Comparison of ENCODE assay signal across 9 cellular contexts in the genomic region with DNA sequence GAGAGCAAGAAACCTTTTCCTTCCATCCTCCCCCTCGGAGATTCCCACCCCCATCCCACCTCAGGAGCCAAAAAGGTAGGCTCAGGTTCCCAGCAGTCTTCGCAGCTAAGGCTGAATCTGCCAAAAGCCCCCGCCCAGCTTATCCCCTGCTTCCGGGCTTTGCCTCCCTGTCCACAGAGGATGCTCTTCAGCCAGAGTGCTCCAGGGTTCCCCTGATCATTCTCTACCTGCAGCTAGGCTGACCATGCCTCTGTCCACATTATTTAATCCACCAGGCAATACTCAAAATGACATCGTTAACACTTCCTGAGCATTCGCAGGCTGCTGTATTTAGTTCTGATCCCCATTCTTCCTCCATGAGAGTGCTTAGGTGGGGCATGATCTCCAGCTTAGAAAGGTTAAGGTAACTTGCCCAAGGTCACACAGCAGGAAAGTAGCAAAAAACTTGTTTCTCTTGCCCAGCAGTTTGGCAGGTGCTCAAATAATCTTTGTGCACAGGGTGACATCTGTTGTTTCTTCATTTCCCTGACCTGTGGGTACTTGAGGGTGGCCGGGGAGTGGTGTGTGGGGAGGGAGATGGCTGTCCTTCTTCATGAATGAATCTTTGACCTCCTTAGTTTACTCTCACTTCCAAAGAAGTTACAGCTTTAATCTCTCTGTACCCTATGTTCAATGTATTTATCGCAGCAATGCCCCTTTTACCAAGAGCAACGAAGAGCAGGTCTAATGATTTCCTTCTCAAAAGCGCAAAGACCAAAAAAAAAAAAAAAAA. TPM values are rescaled to one million over a fixed set of nuclear protein-coding genes. Genes with fewer than 3 reads are reported as not detected.
A peak's percentile ranks its signal among the peaks of the same experiment; 100 is the strongest.
DNase-seq lines count a peak whose midpoint lies in the region; ATAC-seq, FAIRE-seq and TF ChIP-seq lines count a peak whose summit lies in the region.
"Had no signal": no experiment of that assay in that cellular context is flagged by ENCODE, and none has a peak within 500 bp of the region (broad histone marks: within the 10 kb centered on the region; RNA-seq: fewer than 3 reads in every experiment).

No MANE protein-coding gene starts in this region.

- POLR2A ChIA-PET in AG04450 (lab: Yijun Ruan, JAX), result interaction anchor here (0.6 kb wide), 1 partner anchor 57 kb away, joined by 4 read pairs; no protein-coding TSS in a partner anchor

- ATAC-seq in thoracic aorta (ENCODE audit: insufficient number of reproducible peaks, low FRiP score, low read depth), result no peak
- no peak for ATAC-seq in GM18519 (IDR thresholded peaks at IDR 0.05; ENCODE audit: low FRiP score, unreplicated experiment)

- H3K9me3 Mint-ChIP-seq in activated T-helper 1 cell treated with anti-CD3 and anti-CD28 coated beads, Interleukin-12 subunit alpha, Interleukin-12 subunit beta, Interleukin-2, Interleukin-4 antibody, amounts not matched to agents 30 ng/mL and 10 ng/mL and 1 ng/mL, durations not matched to agents 14 hours and 24 hours and 36 hours, result no peaks in the 10 kb centered on the region

- peak overlapping the region; percentile 69 for H3K4me2 ChIP-seq in keratinocyte (ENCODE audit: control insufficient read depth, extremely low read depth, insufficient read depth, low read depth, low read length)

- no peak overlapping the region for H2AFZ ChIP-seq in keratinocyte (ENCODE audit: control insufficient read depth, low read length)

- no peak overlapping the region for H3K27ac ChIP-seq in AG04450 (ENCODE audit: low read depth, low read length)
- no peak overlapping the region for H3K27ac ChIP-seq in keratinocyte (ENCODE audit: control insufficient read depth, insufficient read depth, low read length)
- no peak overlapping the region for H3K27ac ChIP-seq in thoracic aorta

- H3K27me3 Mint-ChIP-seq in activated T-helper 1 cell treated with anti-CD3 and anti-CD28 coated beads, Interleukin-12 subunit alpha, Interleukin-12 subunit beta, Interleukin-2, Interleukin-4 antibody, amounts not matched to agents 30 ng/mL and 10 ng/mL and 1 ng/mL, durations not matched to agents 14 hours and 24 hours and 36 hours (ENCODE audit: insufficient read depth), result no peaks in the 10 kb centered on the region

- intact Hi-C loops in activated T-helper 1 cell treated with anti-CD3 and anti-CD28 coated beads, Interleukin-12 subunit alpha, Interleukin-12 subunit beta, Interleukin-2, Interleukin-4 antibody, amounts not matched to agents 30 ng/mL and 10 ng/mL and 1 ng/mL, durations not matched to agents 14 hours and 24 hours and 36 hours (cut with micrococcal nuclease), result no loop called here

- dilution Hi-C loops in keratinocyte (cut with MboI; ENCODE audit: extremely low pct_ligation_motif_present, low sequenced_read_pairs), result no loop called here

- H3K79me2 ChIP-seq in keratinocyte (ENCODE audit: control insufficient read depth, insufficient read depth, low read length), result no peaks in the 10 kb centered on the region

- H4K20me1 ChIP-seq in keratinocyte (ENCODE audit: control insufficient read depth, extremely low read depth, insufficient read depth, low read length), result no peaks in the 10 kb centered on the region

- H3K4me3 ChIP-seq in AG04450 (ENCODE audit: low read depth, low read length) (peak overlapping the region; percentile 65), keratinocyte (ENCODE audit: control insufficient read depth in 2 of 3, extremely low read depth in 1 of 3, insufficient read depth in 2 of 3, low read depth in 1 of 3, low read length in 3 of 3) (peak overlapping the region; percentile 50 to 67 (median 59)), thoracic aorta (peak overlapping the region; percentile 100)

- H3K27ac Mint-ChIP-seq in activated T-helper 1 cell treated with anti-CD3 and anti-CD28 coated beads, Interleukin-12 subunit alpha, Interleukin-12 subunit beta, Interleukin-2, Interleukin-4 antibody, amounts not matched to agents 30 ng/mL and 10 ng/mL and 1 ng/mL, durations not matched to agents 14 hours and 24 hours and 36 hours, result peak overlapping the region; percentile 89

- H3K27me3 ChIP-seq in AG04450 (ENCODE audit: control insufficient read depth, insufficient read depth, low read length), result no peaks in the 10 kb centered on the region
- H3K27me3 ChIP-seq in keratinocyte (ENCODE audit: control insufficient read depth, extremely low read depth, insufficient read depth, low read length), result peaks cover 5% of the 10 kb centered on the region
- H3K27me3 ChIP-seq in thoracic aorta (replicated peaks; ENCODE audit: insufficient read depth), result no peaks in the 10 kb centered on the region

- CTCF ChIA-PET in AG04450 (lab: Charles Lee), result no interaction called here

- TF ChIP-seq CTCF in AG04450 (IDR thresholded peaks at IDR 0.05; ENCODE audit: low read depth, low read length) (no peak), keratinocyte (optimal IDR thresholded peaks at IDR 0.05 in 1 of 3, IDR thresholded peaks at IDR 0.05 in 1 of 3, conservative IDR thresholded peaks at IDR 0.05 in 1 of 3; ENCODE audit: extremely low read depth in 1 of 3, insufficient read depth in 2 of 3, low read length in 3 of 3) (no peak), thoracic aorta (IDR thresholded peaks at IDR 0.05) (no peak)

- DNase-seq in AG04450 (ENCODE audit: low read depth, low spot score) (no peak), GM19239 (ENCODE audit: insufficient read length, low spot score) (no peak), keratinocyte (ENCODE audit: low read depth, low spot score) (no peak), thoracic aorta (ENCODE audit: low spot score) (no peak), globus pallidus (ENCODE audit: low spot score) (no peak)
- no peak for DNase-seq in activated T-helper 1 cell treated with anti-CD3 and anti-CD28 coated beads, Interleukin-12 subunit alpha, Interleukin-12 subunit beta, Interleukin-2, Interleukin-4 antibody, amounts not matched to agents 30 ng/mL and 10 ng/mL and 1 ng/mL, durations not matched to agents 14 hours and 24 hours and 36 hours (ENCODE audit: low spot score)
- DNase-seq in effector CD8-positive, alpha-beta T cell (lab: John Stamatoyannopoulos, UW), result no peak

- H3K36me3 Mint-ChIP-seq in activated T-helper 1 cell treated with anti-CD3 and anti-CD28 coated beads, Interleukin-12 subunit alpha, Interleukin-12 subunit beta, Interleukin-2, Interleukin-4 antibody, amounts not matched to agents 30 ng/mL and 10 ng/mL and 1 ng/mL, durations not matched to agents 14 hours and 24 hours and 36 hours (ENCODE audit: low read depth), result peaks cover 4% of the 10 kb centered on the region

- H3K9me3 ChIP-seq in AG04450 (ENCODE audit: control insufficient read depth, insufficient read depth, low read length) (no peaks in the 10 kb centered on the region), keratinocyte (ENCODE audit: control insufficient read depth, low read depth, low read length) (no peaks in the 10 kb centered on the region), thoracic aorta (no peaks in the 10 kb centered on the region)

- no peaks in the 10 kb centered on the region for H3K36me3 ChIP-seq in keratinocyte (ENCODE audit: control insufficient read depth in 2 of 2, extremely low read depth in 1 of 2, insufficient read depth in 2 of 2, low read length in 2 of 2)
- no peaks in the 10 kb centered on the region for H3K36me3 ChIP-seq in thoracic aorta

- peak overlapping the region; percentile 96 for H3K4me3 Mint-ChIP-seq in activated T-helper 1 cell treated with anti-CD3 and anti-CD28 coated beads, Interleukin-12 subunit alpha, Interleukin-12 subunit beta, Interleukin-2, Interleukin-4 antibody, amounts not matched to agents 30 ng/mL and 10 ng/mL and 1 ng/mL, durations not matched to agents 14 hours and 24 hours and 36 hours

- peak overlapping the region; percentile 58 for H3K9ac ChIP-seq in keratinocyte (ENCODE audit: control insufficient read depth, extremely low read depth, insufficient read depth, low read length)

- peaks cover 13% of the 10 kb centered on the region for H3K4me1 ChIP-seq in keratinocyte (ENCODE audit: control insufficient read depth, extremely low read depth, insufficient read depth, low read length)
- H3K4me1 ChIP-seq in thoracic aorta (ENCODE audit: control insufficient read depth in 1 of 2, low read depth in 2 of 2), result peaks cover 17 to 23% of the 10 kb centered on the region in 2 donors

- FAIRE-seq in GM19239 (lab: Jason Lieb, UNC) (peak; percentile 74), keratinocyte (lab: Jason Lieb, UNC) (peak; percentile 36)

- H3K9me1 ChIP-seq in keratinocyte (ENCODE audit: control insufficient read depth, extremely low read depth, insufficient read depth, low read length), result no peaks in the 10 kb centered on the region

- H3K4me1 Mint-ChIP-seq in activated T-helper 1 cell treated with anti-CD3 and anti-CD28 coated beads, Interleukin-12 subunit alpha, Interleukin-12 subunit beta, Interleukin-2, Interleukin-4 antibody, amounts not matched to agents 30 ng/mL and 10 ng/mL and 1 ng/mL, durations not matched to agents 14 hours and 24 hours and 36 hours (ENCODE audit: low read depth), result peaks cover 44% of the 10 kb centered on the region

RNA-seq across cellular contexts. Expression of a gene that starts 0.9 kb away (rescaled TPM):
- polyA plus RNA-seq in AG04450 (2011; rRNA removed) (4.8 and 5.5 TPM in 2 replicates), keratinocyte (4.3 to 6.0 TPM (median 5.6 TPM) in 3 replicates)
- 3.9 and 7.1 TPM in 2 replicates for polyA minus RNA-seq in AG04450 (2011; rRNA and poly(A)+ RNA removed)
- total RNA-seq in activated T-helper 1 cell treated with anti-CD3 and anti-CD28 coated beads, Interleukin-12 subunit alpha, Interleukin-12 subunit beta, Interleukin-2, Interleukin-4 antibody, amounts not matched to agents 30 ng/mL and 10 ng/mL and 1 ng/mL, durations not matched to agents 14 hours and 24 hours and 36 hours, result 11.6 and 12.4 TPM in 2 replicates
- 4.5 TPM for polyA plus RNA-seq in keratinocyte (2011; ENCODE audit: low read depth)
- 2.5 and 4.6 TPM in 2 replicates for polyA plus RNA-seq in keratinocyte (2011; cell fraction: cytosol; rRNA removed)
- polyA plus RNA-seq in keratinocyte (2011; cell fraction: nucleus; rRNA removed), result 12.5 and 12.6 TPM in 2 replicates
- 5.6 and 8.2 TPM in 2 replicates for polyA plus RNA-seq in keratinocyte (2012; ENCODE audit: low replicate concordance)
- polyA minus RNA-seq in keratinocyte, result 4.3 to 7.5 TPM (median 5.4 TPM) in 3 replicates
- 14.4 TPM for polyA minus RNA-seq in keratinocyte (2011; cell fraction: cytosol; rRNA and poly(A)+ RNA removed)
- polyA minus RNA-seq in keratinocyte (2011; cell fraction: nucleus; rRNA and poly(A)+ RNA removed), result 4.8 and 5.6 TPM in 2 replicates
- 10 to 100 TPM in 1 of 2 donors, 1 to 10 TPM in 1; 8.8 to 19.1 TPM for total RNA-seq in thoracic aorta

RNA-seq across cellular contexts. Expression of a gene that starts 40.0 kb away (rescaled TPM):
- not detected in 2 replicates for polyA plus RNA-seq in AG04450 (2011; rRNA removed)
- not detected in 2 replicates for polyA minus RNA-seq in AG04450 (2011; rRNA and poly(A)+ RNA removed)
- 89.8 and 90.8 TPM in 2 replicates for total RNA-seq in activated T-helper 1 cell treated with anti-CD3 and anti-CD28 coated beads, Interleukin-12 subunit alpha, Interleukin-12 subunit beta, Interleukin-2, Interleukin-4 antibody, amounts not matched to agents 30 ng/mL and 10 ng/mL and 1 ng/mL, durations not matched to agents 14 hours and 24 hours and 36 hours
- polyA plus RNA-seq in keratinocyte, result not detected in 3 replicates
- polyA plus RNA-seq in keratinocyte (2011; ENCODE audit: low read depth), result not detected
- not detected in 2 replicates for polyA plus RNA-seq in keratinocyte (2011; cell fraction: cytosol; rRNA removed)
- not detected in 2 replicates for polyA plus RNA-seq in keratinocyte (2011; cell fraction: nucleus; rRNA removed)
- not detected in 2 replicates for polyA plus RNA-seq in keratinocyte (2012; ENCODE audit: low replicate concordance)
- not detected in 3 replicates for polyA minus RNA-seq in keratinocyte
- polyA minus RNA-seq in keratinocyte (2011; cell fraction: cytosol; rRNA and poly(A)+ RNA removed), result not detected
- not detected in 2 replicates for polyA minus RNA-seq in keratinocyte (2011; cell fraction: nucleus; rRNA and poly(A)+ RNA removed)
- 1 to 10 TPM in 1 of 2 donors, not detected in 1; 1.8 TPM for total RNA-seq in thoracic aorta
- total RNA-seq: lung microvascular endothelial cell had no signal

RNA-seq across cellular contexts. Expression of a gene that starts 43.4 kb away (rescaled TPM):
- 207 and 212 TPM in 2 replicates for polyA plus RNA-seq in AG04450 (2011; rRNA removed)
- 250 and 270 TPM in 2 replicates for polyA minus RNA-seq in AG04450 (2011; rRNA and poly(A)+ RNA removed)
- total RNA-seq in activated T-helper 1 cell treated with anti-CD3 and anti-CD28 coated beads, Interleukin-12 subunit alpha, Interleukin-12 subunit beta, Interleukin-2, Interleukin-4 antibody, amounts not matched to agents 30 ng/mL and 10 ng/mL and 1 ng/mL, durations not matched to agents 14 hours and 24 hours and 36 hours, result 718 and 719 TPM in 2 replicates
- 167 to 220 TPM (median 219 TPM) in 3 replicates for polyA plus RNA-seq in keratinocyte
- polyA plus RNA-seq in keratinocyte (2011; ENCODE audit: low read depth), result 478 TPM
- polyA plus RNA-seq in keratinocyte (2011; cell fraction: cytosol; rRNA removed), result 165 and 222 TPM in 2 replicates
- polyA plus RNA-seq in keratinocyte (2011; cell fraction: nucleus; rRNA removed), result 288 and 299 TPM in 2 replicates
- polyA plus RNA-seq in keratinocyte (2012; ENCODE audit: low replicate concordance), result 129 and 282 TPM in 2 replicates
- polyA minus RNA-seq in keratinocyte, result 320 to 496 TPM (median 447 TPM) in 3 replicates
- polyA minus RNA-seq in keratinocyte (2011; cell fraction: cytosol; rRNA and poly(A)+ RNA removed), result 117 TPM
- 109 and 207 TPM in 2 replicates for polyA minus RNA-seq in keratinocyte (2011; cell fraction: nucleus; rRNA and poly(A)+ RNA removed)
- total RNA-seq in thoracic aorta, result 100 to 1,000 TPM; 199 to 223 TPM

Comparison
In these comparisons a context has a peak if more than half of its experiments do, and no peak if none do; other contexts are left out.
1. RNA of a gene that starts 40.0 kb away (total RNA-seq): 89.8 to 90.8 TPM in activated T-helper 1 cell treated with anti-CD3 and anti-CD28 coated beads, Interleukin-12 subunit alpha, Interleukin-12 subunit beta, Interleukin-2, Interleukin-4 antibody, amounts not matched to agents 30 ng/mL and 10 ng/mL and 1 ng/mL, durations not matched to agents 14 hours and 24 hours and 36 hours; 1.8 TPM in thoracic aorta; every median in the first group is over 10 times any median in the second.
2. Peak in every context shown above with its lines, with median percentiles within 50 percentile points of each other: H3K4me3 ChIP-seq.